Comparison of ENCODE assay signal across 10 cellular contexts in the genomic region with DNA sequence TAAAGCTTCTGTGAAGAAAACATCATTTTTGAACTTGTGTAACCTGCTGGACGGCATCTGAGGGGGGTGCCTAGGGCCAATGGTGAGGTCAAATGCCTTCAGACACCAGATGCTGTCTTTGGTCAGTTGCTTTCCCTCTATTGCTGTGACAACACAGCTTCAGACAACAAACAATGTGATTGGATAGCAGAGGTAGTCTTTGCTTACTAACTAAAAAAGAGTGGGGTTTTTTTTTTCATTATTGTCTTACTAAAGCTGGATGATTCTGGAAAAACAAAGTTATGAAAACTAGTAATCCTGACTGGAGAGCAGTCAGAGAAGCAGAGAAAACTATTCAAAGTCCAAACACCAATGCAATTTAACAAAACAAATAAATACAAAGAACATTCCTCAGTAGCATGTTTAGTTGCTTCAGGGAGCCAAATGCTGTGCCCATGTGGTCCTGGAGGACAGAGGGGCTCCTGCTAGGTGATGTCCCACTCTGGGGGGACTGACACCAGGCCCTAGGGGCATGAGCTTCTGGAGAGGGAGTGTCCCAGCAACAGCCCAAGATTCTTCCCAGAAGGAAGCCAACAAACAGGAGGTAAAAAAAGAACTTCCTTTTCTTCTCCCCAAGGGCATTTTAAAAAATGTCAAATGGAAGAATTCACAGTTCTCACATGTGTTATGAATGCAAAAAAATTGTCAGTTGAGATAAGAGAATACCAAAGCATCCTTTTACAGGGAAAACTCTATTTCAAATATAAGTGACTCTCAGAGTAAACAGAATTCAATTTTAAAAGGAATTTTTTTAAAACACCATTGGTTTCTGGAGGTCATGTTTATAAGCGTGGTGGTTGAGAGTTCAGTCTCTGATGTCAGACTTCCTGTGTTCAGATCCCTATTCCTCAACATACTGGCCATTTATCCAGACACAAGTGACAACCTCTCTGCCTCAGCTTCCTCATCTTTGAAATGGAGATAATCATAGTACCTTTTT.
DNase-seq lines count a peak whose midpoint lies in the region; ATAC-seq and TF ChIP-seq lines count a peak whose summit lies in the region.
"Had no signal": no experiment of that assay in that cellular context is flagged by ENCODE, and none has a peak within 500 bp of the region (broad histone marks: within the 10 kb centered on the region; RNA-seq: fewer than 3 reads in every experiment).

No MANE protein-coding gene starts in this region.

- 55% methylated on average over 2 of the region's 2 CpGs for WGBS in esophagus muscularis mucosa

- H3K4me1 Mint-ChIP-seq in neural crest cell = peaks cover 28% of the 10 kb centered on the region

- H3K4me1 ChIP-seq in esophagus muscularis mucosa = peaks cover 22 to 35% (median 27%) of the 10 kb centered on the region in 4 donors

- no peak for TF ChIP-seq POLR2A in esophagus muscularis mucosa (IDR thresholded peaks at IDR 0.05; ENCODE audit: low read depth)

- H3K4me3 Mint-ChIP-seq in neural crest cell = no peak overlapping the region

- H3K9me3 Mint-ChIP-seq in neural crest cell = no peaks in the 10 kb centered on the region

- H3K36me3 ChIP-seq in MG63 (no peaks in the 10 kb centered on the region), esophagus muscularis mucosa (peaks cover 0 to 32% (median 3%) of the 10 kb centered on the region in 4 donors)

- no peaks in the 10 kb centered on the region for H3K9me3 ChIP-seq in MG63
- H3K9me3 ChIP-seq in esophagus muscularis mucosa = no peaks in the 10 kb centered on the region

- peak overlapping the region; percentile 84 for H3K27ac Mint-ChIP-seq in neural crest cell (ENCODE audit: unreplicated experiment)

- no peaks in the 10 kb centered on the region for H3K27me3 Mint-ChIP-seq in neural crest cell (ENCODE audit: low read depth)

- ATAC-seq in GM21367 (IDR thresholded peaks at IDR 0.05; ENCODE audit: unreplicated experiment) (no peak), GM19467 (IDR thresholded peaks at IDR 0.05; ENCODE audit: unreplicated experiment) (no peak)

- H3K36me3 Mint-ChIP-seq in neural crest cell (ENCODE audit: low read depth) = no peaks in the 10 kb centered on the region

- TF ChIP-seq CTCF in AG09309 (IDR thresholded peaks at IDR 0.05; ENCODE audit: control insufficient read depth, insufficient read depth, low read depth, low read length, missing control alignments) (no peak), esophagus muscularis mucosa (IDR thresholded peaks at IDR 0.05) (no peak), neural crest cell (conservative IDR thresholded peaks at IDR 0.05) (no peak)

- H3K4me3 ChIP-seq in AG09309 (ENCODE audit: control insufficient read depth, low read depth, low read length) (no peak overlapping the region), MG63 (no peak overlapping the region), esophagus muscularis mucosa (no peak overlapping the region)

- no peak for TF ChIP-seq EP300 in esophagus muscularis mucosa (IDR thresholded peaks at IDR 0.05)

- DNase-seq in AG09309 (ENCODE audit: low read depth) = peak; percentile 28
- DNase-seq in MG63 = peak; percentile 39
- DNase-seq in esophagus muscularis mucosa (ENCODE audit: extremely low spot score) = no peak
- no peak for DNase-seq in neural crest cell (ENCODE audit: low read depth, low spot score)
- DNase-seq in NCI-H1930 (lab: John Stamatoyannopoulos, UW) = no peak
- DNase-seq in GM19240 (ENCODE audit: insufficient read length, low spot score) = no peak
- DNase-seq: SHP77 treated with DMSO at 0.1 percent for 48 hours had no signal

- peak overlapping the region; percentile 57 to 70 (median 63) for H3K27ac ChIP-seq in esophagus muscularis mucosa (replicated peaks in 1 of 4)
- H3K27ac ChIP-seq: epithelial cell of prostate had no signal

- intact Hi-C loops in esophagus muscularis mucosa (cut with DNase I) = loop anchor here (2.0 kb wide), 1 partner anchor 203 kb away; the partner anchor contains the start of gene ANKRD44

- no peaks in the 10 kb centered on the region for H3K27me3 ChIP-seq in MG63
- no peaks in the 10 kb centered on the region for H3K27me3 ChIP-seq in esophagus muscularis mucosa

Comparison
In these comparisons a context has a peak if more than half of its experiments do, and no peak if none do; other contexts are left out.
1. DNase-seq: peak in AG09309 (single experiment) and MG63 (single experiment); none in esophagus muscularis mucosa (single experiment), neural crest cell (single experiment), NCI-H1930 (0 of 2) and GM19240 (single experiment).